ENCODE assay signal across 16 cellular contexts in the genomic region with DNA sequence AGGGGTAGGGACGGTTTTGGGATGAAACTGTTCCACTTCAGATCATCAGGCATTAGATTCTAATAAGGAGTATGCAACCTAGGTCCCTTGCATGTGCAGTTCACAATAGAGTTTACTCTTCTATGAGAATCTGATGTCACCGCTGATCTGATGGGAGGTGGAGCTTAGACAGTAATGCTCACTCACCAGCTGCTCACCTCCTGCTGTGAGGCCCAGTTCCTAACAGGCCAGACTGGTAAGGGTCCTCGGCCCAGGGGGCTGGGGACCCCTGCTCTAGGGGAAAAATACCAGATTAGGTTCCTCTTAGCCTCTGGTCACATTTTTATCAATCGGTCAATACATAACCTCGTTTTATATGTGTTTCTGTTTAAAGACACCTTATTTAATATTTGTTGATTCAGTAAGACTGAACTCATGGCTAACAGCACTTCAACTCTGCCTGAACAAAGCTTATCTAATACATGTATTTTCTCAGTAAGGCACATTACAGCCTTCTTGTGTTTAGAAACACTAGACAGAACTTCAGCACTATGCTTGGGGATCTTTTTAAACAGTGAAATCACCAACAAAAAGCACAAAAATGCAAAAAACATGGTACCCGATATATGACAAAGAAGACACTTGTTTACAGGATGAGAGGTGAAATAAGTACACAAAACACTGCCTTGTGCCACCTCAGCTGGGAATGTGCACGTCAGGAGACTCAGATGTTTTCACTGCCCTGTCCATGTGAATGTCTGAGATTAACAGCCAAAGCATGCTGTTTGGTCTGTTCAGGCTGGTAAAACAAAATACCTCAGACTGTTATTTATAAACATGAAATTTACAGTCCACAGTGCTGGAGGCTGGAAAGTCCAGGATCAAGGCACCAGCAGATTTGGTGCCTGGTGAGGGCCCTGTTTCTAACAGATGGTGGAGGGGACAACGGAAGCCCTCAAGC.
A peak's percentile ranks its signal among the peaks of the same experiment; 100 is the strongest.
DNase-seq lines count a peak whose midpoint lies in the region; ATAC-seq and TF ChIP-seq lines count a peak whose summit lies in the region.
"Had no signal": no experiment of that assay in that cellular context is flagged by ENCODE, and none has a peak within 500 bp of the region (broad histone marks: within the 10 kb centered on the region; RNA-seq: fewer than 3 reads in every experiment).

No MANE protein-coding gene starts in this region.

- no peak overlapping the region for H3K27ac ChIP-seq in HEK293 (ENCODE audit: extremely low read depth, low read depth, low read length)
- H3K27ac ChIP-seq in SJCRH30: no peak overlapping the region
- H3K27ac ChIP-seq in left ventricle myocardium inferior (replicated peaks): peak overlapping the region; percentile 64
- H3K27ac ChIP-seq in CD4-positive, alpha-beta memory T cell (ENCODE audit: low read depth, low read length): no peak overlapping the region
- H3K27ac ChIP-seq: psoas muscle had no signal

- CTCF ChIA-PET in HEK293 (lab: Yijun Ruan, JAX): interaction anchor here (0.6 kb wide), 1 partner anchor 27 kb away, joined by 5 read pairs; no protein-coding TSS in a partner anchor
- CTCF ChIA-PET in CD4-positive, alpha-beta memory T cell (lab: Charles Lee; ENCODE audit: partially characterized antibody): no interaction called here

- H3K27me3 Mint-ChIP-seq in CD4-positive, alpha-beta memory T cell: no peaks in the 10 kb centered on the region
- H3K27me3 Mint-ChIP-seq: stimulated activated memory B cell treated with anti-CD40 and anti-IgM and Interleukin-4, amounts not matched to agents 10 μg/mL and 1 μg/mL and 100 μg/mL, for 72 hours had no signal

- no peak overlapping the region for H3K4me3 Mint-ChIP-seq in CD4-positive, alpha-beta memory T cell
- H3K4me3 Mint-ChIP-seq: activated T-cell treated with anti-CD3 and anti-CD28 coated beads, Interleukin-2, amount 50 U/mL, for 72 hours; stimulated activated memory B cell treated with anti-CD40 and anti-IgM and Interleukin-4, amounts not matched to agents 10 μg/mL and 1 μg/mL and 100 μg/mL, for 72 hours; T-helper 1 cell treated with Interleukin-12 subunit alpha and Interleukin-12 subunit beta and Interleukin-4 antibody, amounts not matched to agents 30 μg/mL and 1 μg/mL, for 36 hours had no signal

- H3K9me3 ChIP-seq in HEK293 (ENCODE audit: control insufficient read depth, insufficient read depth, low read depth, low read length) (no peaks in the 10 kb centered on the region), SJCRH30 (replicated peaks) (no peaks in the 10 kb centered on the region), left ventricle myocardium inferior (replicated peaks) (no peaks in the 10 kb centered on the region)
- no peaks in the 10 kb centered on the region for H3K9me3 ChIP-seq in CD4-positive, alpha-beta memory T cell (ENCODE audit: control insufficient read depth in 1 of 2, low read length in 2 of 2)
- H3K9me3 ChIP-seq: psoas muscle had no signal

- H3K36me3 Mint-ChIP-seq in CD4-positive, alpha-beta memory T cell: no peaks in the 10 kb centered on the region

- peaks cover 0 to 3% (median 0%) of the 10 kb centered on the region in 8 donors for H3K9me3 Mint-ChIP-seq in CD4-positive, alpha-beta memory T cell

- H3K36me3 ChIP-seq in HEK293 (ENCODE audit: control insufficient read depth in 2 of 2, insufficient read depth in 1 of 2, low read length in 2 of 2) (no peaks in the 10 kb centered on the region), SJCRH30 (no peaks in the 10 kb centered on the region), left ventricle myocardium inferior (no peaks in the 10 kb centered on the region)
- no peaks in the 10 kb centered on the region for H3K36me3 ChIP-seq in CD4-positive, alpha-beta memory T cell (ENCODE audit: insufficient read depth, low read length)

- H3K4me1 Mint-ChIP-seq in CD4-positive, alpha-beta memory T cell: peaks cover 11 to 17% (median 13%) of the 10 kb centered on the region in 4 donors

- DNase-seq in SJCRH30 (peak; percentile 19 to 45), left ventricle myocardium inferior (no peak), retinal pigment epithelial cell (ENCODE audit: low read depth) (peak; percentile 51)
- no peak for DNase-seq in activated CD4-positive, CD25-positive, alpha-beta regulatory T cell treated with anti-CD3 and anti-CD28 coated beads, Interleukin-2, amount 50 U/mL, for 72 hours
- DNase-seq in CD4-positive, alpha-beta memory T cell: no peak
- DNase-seq: activated T-cell treated with anti-CD3 and anti-CD28 coated beads, Interleukin-2, amount 50 U/mL, for 72 hours; C1 segment of cervical spinal cord; effector CD4-positive, alpha-beta T cell; foreskin fibroblast; MM.1S; psoas muscle; stimulated activated CD4-positive, alpha-beta T cell treated with anti-CD3 and anti-CD28 coated beads, Interleukin-4, amount 100 ng/mL, for 4 hours had no signal

- no peak overlapping the region for H3K4me3 ChIP-seq in HEK293 (ENCODE audit: low read depth, low read length)
- no peak overlapping the region for H3K4me3 ChIP-seq in SJCRH30
- H3K4me3 ChIP-seq in left ventricle myocardium inferior: no peak overlapping the region
- no peak overlapping the region for H3K4me3 ChIP-seq in retinal pigment epithelial cell (ENCODE audit: low read length)
- H3K4me3 ChIP-seq in CD4-positive, alpha-beta memory T cell (ENCODE audit: low read length in 2 of 2): no peak overlapping the region
- H3K4me3 ChIP-seq: psoas muscle had no signal

- H3K27me3 ChIP-seq in SJCRH30: no peaks in the 10 kb centered on the region
- no peaks in the 10 kb centered on the region for H3K27me3 ChIP-seq in left ventricle myocardium inferior (ENCODE audit: low read depth)
- no peaks in the 10 kb centered on the region for H3K27me3 ChIP-seq in CD4-positive, alpha-beta memory T cell (ENCODE audit: insufficient read depth, low read length)

- ATAC-seq in HG02885 (IDR thresholded peaks at IDR 0.05; ENCODE audit: poor library complexity, unreplicated experiment): no peak
- ATAC-seq: activated T-cell treated with anti-CD3 and anti-CD28 coated beads, Interleukin-2, amount 50 U/mL, for 72 hours; stimulated activated memory B cell treated with anti-CD40 and anti-IgM and Interleukin-4, amounts not matched to agents 10 μg/mL and 1 μg/mL and 100 μg/mL, for 72 hours had no signal

- intact Hi-C loops in left ventricle myocardium inferior (cut with micrococcal nuclease): no loop called here
- intact Hi-C loops in CD4-positive, alpha-beta memory T cell (cut with micrococcal nuclease): no loop called here

- TF ChIP-seq CTCF in HEK293 (tag by site-specific recombination; IDR thresholded peaks at IDR 0.05) (no peak), left ventricle myocardium inferior (IDR thresholded peaks at IDR 0.05; ENCODE audit: borderline replicate concordance) (no peak), retinal pigment epithelial cell (conservative IDR thresholded peaks at IDR 0.05; ENCODE audit: low read depth, low read length) (no peak)

- H3K27ac Mint-ChIP-seq in CD4-positive, alpha-beta memory T cell: no peak overlapping the region
- H3K27ac Mint-ChIP-seq: activated T-cell treated with anti-CD3 and anti-CD28 coated beads, Interleukin-2, amount 50 U/mL, for 72 hours; stimulated activated memory B cell treated with anti-CD40 and anti-IgM and Interleukin-4, amounts not matched to agents 10 μg/mL and 1 μg/mL and 100 μg/mL, for 72 hours had no signal

- H3K4me1 ChIP-seq in HEK293 (ENCODE audit: control insufficient read depth, insufficient read depth, low read length) (no peaks in the 10 kb centered on the region), SJCRH30 (no peaks in the 10 kb centered on the region; the same call in 1 of the 2 replicates), left ventricle myocardium inferior (peaks cover 48% of the 10 kb centered on the region)
- peaks cover 6% of the 10 kb centered on the region for H3K4me1 ChIP-seq in CD4-positive, alpha-beta memory T cell (ENCODE audit: insufficient read depth, low read length)
- H3K4me1 ChIP-seq: psoas muscle had no signal

- POLR2A ChIA-PET in HEK293 (lab: Yijun Ruan, JAX): no interaction called here
- POLR2A ChIA-PET in CD4-positive, alpha-beta memory T cell (lab: Charles Lee; ENCODE audit: partially characterized antibody): no interaction called here

TF ChIP-seq in HEK293, 187 proteins besides CTCF, POLR2A, EP300 and RAD21 (continues in another document):
- TF ChIP-seq PBX3 (CRISPR knock-in tag; IDR thresholded peaks at IDR 0.05) (no peak), ZEB2 (tag by site-specific recombination; IDR thresholded peaks at IDR 0.05) (no peak), ZIC2 (tag by site-specific recombination; IDR thresholded peaks at IDR 0.05) (0 out of 2 replicates have a peak, but pooled peaks have one; percentile 16), ZNF335 (tag by site-specific recombination; conservative IDR thresholded peaks at IDR 0.05) (peak; percentile 36; the same call in 1 of the 2 replicates), ZNF473 (tag by site-specific recombination; IDR thresholded peaks at IDR 0.05) (no peak), HIC1 (tag by site-specific recombination; IDR thresholded peaks at IDR 0.05) (no peak), ZNF626 (tag by site-specific recombination; IDR thresholded peaks at IDR 0.05) (no peak), BCL11A (tag by site-specific recombination; IDR thresholded peaks at IDR 0.05; ENCODE audit: low read depth) (no peak), ZNF555 (tag by site-specific recombination; conservative IDR thresholded peaks at IDR 0.05) (no peak)

Comparison
In these comparisons a context has a peak if more than half of its experiments do, and no peak if none do; other contexts are left out.
1. DNase-seq: peak in SJCRH30 (2 of 2) and retinal pigment epithelial cell (single experiment); none in left ventricle myocardium inferior (single experiment), activated CD4-positive, CD25-positive, alpha-beta regulatory T cell treated with anti-CD3 and anti-CD28 coated beads, Interleukin-2, amount 50 U/mL, for 72 hours (single experiment) and CD4-positive, alpha-beta memory T cell (0 of 5).